1 cellular context compared by ENCODE assay signal in genomic region chr20:36460648-36461599, GRCh38.
TF ChIP-seq lines count a peak whose summit lies in the region.

No MANE protein-coding gene starts in this region.

TF ChIP-seq in HepG2, 621 proteins besides CTCF, POLR2A, EP300 and RAD21 (continued from another document and continues in another):
- TF ChIP-seq ZNF552 (CRISPR knock-in tag; IDR thresholded peaks at IDR 0.05; ENCODE audit: borderline replicate concordance) (peak; percentile 93; the same call in 1 of the 2 replicates), ARNTL (CRISPR knock-in tag; IDR thresholded peaks at IDR 0.05) (peak; percentile 67; the same call in 1 of the 2 replicates), KAT7 (CRISPR knock-in tag; IDR thresholded peaks at IDR 0.05; ENCODE audit: borderline replicate concordance) (no peak; the same call in 1 of the 2 replicates), NR2F2 (IDR thresholded peaks at IDR 0.05; ENCODE audit: borderline replicate concordance, low read depth) (no peak; the same call in 1 of the 2 replicates), ZNF841 (CRISPR knock-in tag; IDR thresholded peaks at IDR 0.05; ENCODE audit: borderline replicate concordance) (no peak), SOX6 (IDR thresholded peaks at IDR 0.05) (no peak), SOX6 (CRISPR knock-in tag; IDR thresholded peaks at IDR 0.05) (peak; percentile 69), ARID5B (CRISPR knock-in tag; IDR thresholded peaks at IDR 0.05) (peak; percentile 28; the same call in 1 of the 2 replicates), ZNF513 (CRISPR knock-in tag; conservative IDR thresholded peaks at IDR 0.05) (no peak; the same call in 1 of the 2 replicates), PLSCR1 (CRISPR knock-in tag; IDR thresholded peaks at IDR 0.05; ENCODE audit: borderline replicate concordance) (no peak), ZNF503 (CRISPR knock-in tag; IDR thresholded peaks at IDR 0.05) (0 out of 2 replicates have a peak, but pooled peaks have one; percentile 23), PRMT3 (CRISPR knock-in tag; IDR thresholded peaks at IDR 0.05; ENCODE audit: borderline replicate concordance, low read depth) (no peak), ZBTB40 (IDR thresholded peaks at IDR 0.05) (no peak), ZBTB40 (CRISPR knock-in tag; IDR thresholded peaks at IDR 0.05) (peak; percentile 79), TFDP2 (CRISPR knock-in tag; IDR thresholded peaks at IDR 0.05) (peak; percentile 95), ZNF749 (CRISPR knock-in tag; IDR thresholded peaks at IDR 0.05; ENCODE audit: borderline replicate concordance) (peak; percentile 75), DNMT1 (CRISPR knock-in tag; IDR thresholded peaks at IDR 0.05) (no peak), SP1 (IDR thresholded peaks at IDR 0.05) (no peak), SP1 (CRISPR knock-in tag; IDR thresholded peaks at IDR 0.05) (peak; percentile 81), CSRNP2 (CRISPR knock-in tag; conservative IDR thresholded peaks at IDR 0.05; ENCODE audit: low read depth) (no peak), ZNF660 (CRISPR knock-in tag; IDR thresholded peaks at IDR 0.05; ENCODE audit: borderline replicate concordance, low read depth) (no peak), ZFP41 (CRISPR knock-in tag; IDR thresholded peaks at IDR 0.05; ENCODE audit: borderline replicate concordance) (peak; percentile 91), ZNF549 (CRISPR knock-in tag; IDR thresholded peaks at IDR 0.05) (peak; percentile 75; the same call in 1 of the 2 replicates), STAG1 (CRISPR knock-in tag; IDR thresholded peaks at IDR 0.05) (0 out of 2 replicates have a peak, but pooled peaks have one; percentile 3), ZNF597 (CRISPR knock-in tag; IDR thresholded peaks at IDR 0.05) (no peak), ARID2 (CRISPR knock-in tag; IDR thresholded peaks at IDR 0.05; ENCODE audit: borderline replicate concordance) (peak; percentile 90; the same call in 1 of the 2 replicates), ZNF543 (CRISPR knock-in tag; IDR thresholded peaks at IDR 0.05) (peak; percentile 58; the same call in 1 of the 2 replicates), HNF1B (CRISPR knock-in tag; IDR thresholded peaks at IDR 0.05) (peak; percentile 86), NCOA1 (CRISPR knock-in tag; IDR thresholded peaks at IDR 0.05) (no peak), ZNF775 (CRISPR knock-in tag; IDR thresholded peaks at IDR 0.05; ENCODE audit: borderline replicate concordance) (no peak), RFXAP (CRISPR knock-in tag; IDR thresholded peaks at IDR 0.05; ENCODE audit: borderline replicate concordance) (peak; percentile 85; the same call in 1 of the 2 replicates), HNRNPLL (IDR thresholded peaks at IDR 0.05; ENCODE audit: low read depth, low read length, poor library complexity, severe bottlenecking) (peak; percentile 59)
